In genomic region chr18:28890796-28891195, GRCh38 we compare ENCODE assay signal across 26 cellular contexts.
"Had no signal": no experiment of that assay in that cellular context is flagged by ENCODE, and none has a peak within 500 bp of the region (broad histone marks: within the 10 kb centered on the region; RNA-seq: fewer than 3 reads in every experiment).

No MANE protein-coding gene starts in this region.

- DNase-seq: activated CD4-positive, alpha-beta T cell treated with anti-CD3 and anti-CD28 coated beads for 36 hours; activated CD4-positive, alpha-beta T cell treated with anti-CD3 and anti-CD28 coated beads, Interleukin-2, amount 50 U/mL, for 4 hours; activated CD4-positive, CD25-positive, alpha-beta regulatory T cell; activated naive CD4-positive, alpha-beta T cell; activated T-cell treated with anti-CD3 and anti-CD28 coated beads for 4 hours; activated T-cell treated with anti-CD3 and anti-CD28 coated beads, Interleukin-2, amount 50 U/mL, for 72 hours; body of pancreas; effector CD8-positive, alpha-beta T cell; foreskin keratinocyte; left lung; lower lobe of right lung; mesenchymal stem cell; naive thymus-derived CD8-positive, alpha-beta T cell; nucleus accumbens; psoas muscle; stimulated activated CD4-positive, alpha-beta T cell treated with anti-CD3 and anti-CD28 coated beads, Interleukin-15, amount 100 ng/mL, for 24 hours; stimulated activated CD4-positive, alpha-beta T cell treated with anti-CD3 and anti-CD28 coated beads, Interleukin-2, amount 100 ng/mL, for 24 hours; stimulated activated naive B cell treated with anti-CD40 and anti-IgM and Interleukin-4, amounts not matched to agents 10 μg/mL and 1 μg/mL and 100 μg/mL, for 72 hours; stomach; thyroid gland; upper lobe of left lung had no signal

- H3K36me3 Mint-ChIP-seq: activated naive CD4-positive, alpha-beta T cell treated with anti-CD3 and anti-CD28 coated beads, Interleukin-2, amount 50 U/mL, for 72 hours; naive thymus-derived CD8-positive, alpha-beta T cell; stimulated activated naive B cell treated with anti-CD40 and anti-IgM and Interleukin-4, amounts not matched to agents 10 μg/mL and 1 μg/mL and 100 μg/mL, for 72 hours had no signal

- H3K27ac Mint-ChIP-seq: activated CD4-positive, alpha-beta T cell treated with anti-CD3 and anti-CD28 coated beads for 36 hours; activated naive CD4-positive, alpha-beta T cell treated with anti-CD3 and anti-CD28 coated beads, Interleukin-2, amount 50 U/mL, for 72 hours; activated T-cell treated with anti-CD3 and anti-CD28 coated beads, Interleukin-2, amount 50 U/mL, for 72 hours; naive thymus-derived CD8-positive, alpha-beta T cell; stimulated activated naive B cell treated with anti-CD40 and anti-IgM and Interleukin-4, amounts not matched to agents 10 μg/mL and 1 μg/mL and 100 μg/mL, for 72 hours had no signal

- H3K27me3 ChIP-seq: body of pancreas, foreskin keratinocyte, left lung, stomach, thyroid gland, upper lobe of left lung had no signal

- H3K36me3 ChIP-seq: left lung, lower lobe of right lung, stomach, thyroid gland, upper lobe of left lung had no signal

- H3K4me1 ChIP-seq: body of pancreas, foreskin keratinocyte, left lung, lower lobe of right lung, parathyroid adenoma, psoas muscle, stomach, thyroid gland, upper lobe of left lung had no signal

- H3K9me3 ChIP-seq: body of pancreas, lower lobe of right lung, thyroid gland, upper lobe of left lung had no signal

- H3K4me3 Mint-ChIP-seq: activated CD4-positive, alpha-beta T cell treated with anti-CD3 and anti-CD28 coated beads for 36 hours; activated T-cell treated with anti-CD3 and anti-CD28 coated beads, Interleukin-2, amount 50 U/mL, for 72 hours; naive thymus-derived CD8-positive, alpha-beta T cell; neural crest cell; stimulated activated naive B cell treated with anti-CD40 and anti-IgM and Interleukin-4, amounts not matched to agents 10 μg/mL and 1 μg/mL and 100 μg/mL, for 72 hours had no signal

- FAIRE-seq: colon, endometrium had no signal

- H3K4me1 Mint-ChIP-seq: activated CD4-positive, alpha-beta T cell treated with anti-CD3 and anti-CD28 coated beads for 36 hours; naive thymus-derived CD8-positive, alpha-beta T cell; stimulated activated naive B cell treated with anti-CD40 and anti-IgM and Interleukin-4, amounts not matched to agents 10 μg/mL and 1 μg/mL and 100 μg/mL, for 72 hours had no signal

- ATAC-seq: activated CD4-positive, alpha-beta T cell treated with anti-CD3 and anti-CD28 coated beads for 36 hours; activated naive CD4-positive, alpha-beta T cell treated with anti-CD3 and anti-CD28 coated beads, Interleukin-2, amount 50 U/mL, for 72 hours; activated T-cell treated with anti-CD3 and anti-CD28 coated beads, Interleukin-2, amount 50 U/mL, for 72 hours; body of pancreas; foreskin keratinocyte; left lung; lower lobe of right lung; naive thymus-derived CD8-positive, alpha-beta T cell; psoas muscle; stimulated activated naive B cell treated with anti-CD40 and anti-IgM and Interleukin-4, amounts not matched to agents 10 μg/mL and 1 μg/mL and 100 μg/mL, for 72 hours had no signal

- H3K27ac ChIP-seq: body of pancreas, foreskin keratinocyte, left lung, lower lobe of right lung, parathyroid adenoma, psoas muscle, stomach, thyroid gland, upper lobe of left lung had no signal

- H3K27me3 Mint-ChIP-seq: activated CD4-positive, alpha-beta T cell treated with anti-CD3 and anti-CD28 coated beads for 36 hours; naive thymus-derived CD8-positive, alpha-beta T cell; stimulated activated naive B cell treated with anti-CD40 and anti-IgM and Interleukin-4, amounts not matched to agents 10 μg/mL and 1 μg/mL and 100 μg/mL, for 72 hours had no signal

- H3K4me3 ChIP-seq: body of pancreas, left lung, lower lobe of right lung, psoas muscle, stomach, thyroid gland, upper lobe of left lung had no signal
